1 cellular context compared by ENCODE assay signal in the genomic region with DNA sequence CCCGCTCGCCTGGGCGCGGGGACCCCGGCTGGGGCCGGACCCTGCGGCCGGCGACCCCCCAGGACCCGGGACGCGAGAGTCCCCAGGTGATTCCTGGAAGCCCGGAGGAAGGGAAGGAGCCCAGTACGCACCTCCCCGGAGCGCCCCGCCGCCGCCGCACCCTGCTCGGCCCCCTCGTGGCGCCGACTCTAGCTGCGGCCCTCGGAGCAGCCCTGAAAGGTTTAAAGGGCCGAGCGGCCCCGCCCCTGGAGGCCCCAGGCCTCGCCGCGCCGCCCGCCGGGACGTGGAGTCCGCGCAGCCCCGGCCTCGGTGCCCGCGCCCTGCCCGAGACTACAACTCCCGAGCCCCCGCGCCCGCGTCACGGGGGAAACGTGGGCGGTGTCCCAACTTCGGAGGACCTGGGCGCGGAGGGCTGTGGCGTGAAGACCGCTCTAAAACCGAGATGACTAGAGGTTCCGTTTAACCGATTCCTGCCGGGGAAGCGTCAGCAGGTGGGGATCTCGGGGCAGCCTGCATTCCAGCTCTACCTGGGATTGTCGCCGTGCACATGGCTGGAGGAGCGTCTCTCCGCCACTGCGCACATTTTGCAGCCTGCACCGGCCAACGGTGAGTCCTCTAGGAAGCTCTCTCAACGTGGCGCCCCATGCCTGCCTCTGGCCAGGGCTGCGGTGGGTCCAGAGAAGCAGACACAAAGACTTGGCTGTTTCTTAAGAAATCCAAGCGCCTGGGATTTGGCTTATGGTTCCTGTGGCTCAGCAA.
TF ChIP-seq lines count a peak whose summit lies in the region.

A gene with protein sequence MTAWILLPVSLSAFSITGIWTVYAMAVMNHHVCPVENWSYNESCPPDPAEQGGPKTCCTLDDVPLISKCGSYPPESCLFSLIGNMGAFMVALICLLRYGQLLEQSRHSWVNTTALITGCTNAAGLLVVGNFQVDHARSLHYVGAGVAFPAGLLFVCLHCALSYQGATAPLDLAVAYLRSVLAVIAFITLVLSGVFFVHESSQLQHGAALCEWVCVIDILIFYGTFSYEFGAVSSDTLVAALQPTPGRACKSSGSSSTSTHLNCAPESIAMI (minus strand): TSS at position 223 of the 759 bp plus-strand sequence. CDS start 750 bp downstream, outside the sequence.

TF ChIP-seq in HepG2, 621 proteins besides CTCF, POLR2A, EP300 and RAD21 (continued from another document and continues in another):
- TF ChIP-seq, protein P1, sequence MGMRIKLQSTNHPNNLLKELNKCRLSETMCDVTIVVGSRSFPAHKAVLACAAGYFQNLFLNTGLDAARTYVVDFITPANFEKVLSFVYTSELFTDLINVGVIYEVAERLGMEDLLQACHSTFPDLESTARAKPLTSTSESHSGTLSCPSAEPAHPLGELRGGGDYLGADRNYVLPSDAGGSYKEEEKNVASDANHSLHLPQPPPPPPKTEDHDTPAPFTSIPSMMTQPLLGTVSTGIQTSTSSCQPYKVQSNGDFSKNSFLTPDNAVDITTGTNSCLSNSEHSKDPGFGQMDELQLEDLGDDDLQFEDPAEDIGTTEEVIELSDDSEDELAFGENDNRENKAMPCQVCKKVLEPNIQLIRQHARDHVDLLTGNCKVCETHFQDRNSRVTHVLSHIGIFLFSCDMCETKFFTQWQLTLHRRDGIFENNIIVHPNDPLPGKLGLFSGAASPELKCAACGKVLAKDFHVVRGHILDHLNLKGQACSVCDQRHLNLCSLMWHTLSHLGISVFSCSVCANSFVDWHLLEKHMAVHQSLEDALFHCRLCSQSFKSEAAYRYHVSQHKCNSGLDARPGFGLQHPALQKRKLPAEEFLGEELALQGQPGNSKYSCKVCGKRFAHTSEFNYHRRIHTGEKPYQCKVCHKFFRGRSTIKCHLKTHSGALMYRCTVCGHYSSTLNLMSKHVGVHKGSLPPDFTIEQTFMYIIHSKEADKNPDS (CRISPR knock-in tag; IDR thresholded peaks at IDR 0.05): peak; percentile 80
- peak; percentile 52; the same call in 1 of the 2 replicates for TF ChIP-seq ZNF331 (CRISPR knock-in tag; IDR thresholded peaks at IDR 0.05)
- no peak for TF ChIP-seq ONECUT2 (CRISPR knock-in tag; IDR thresholded peaks at IDR 0.05)
- TF ChIP-seq GTF2F1 (IDR thresholded peaks at IDR 0.05; ENCODE audit: low read length): no peak
- peak; percentile 84 for TF ChIP-seq MYC (CRISPR knock-in tag; IDR thresholded peaks at IDR 0.05; ENCODE audit: borderline replicate concordance)
- TF ChIP-seq, protein P2, sequence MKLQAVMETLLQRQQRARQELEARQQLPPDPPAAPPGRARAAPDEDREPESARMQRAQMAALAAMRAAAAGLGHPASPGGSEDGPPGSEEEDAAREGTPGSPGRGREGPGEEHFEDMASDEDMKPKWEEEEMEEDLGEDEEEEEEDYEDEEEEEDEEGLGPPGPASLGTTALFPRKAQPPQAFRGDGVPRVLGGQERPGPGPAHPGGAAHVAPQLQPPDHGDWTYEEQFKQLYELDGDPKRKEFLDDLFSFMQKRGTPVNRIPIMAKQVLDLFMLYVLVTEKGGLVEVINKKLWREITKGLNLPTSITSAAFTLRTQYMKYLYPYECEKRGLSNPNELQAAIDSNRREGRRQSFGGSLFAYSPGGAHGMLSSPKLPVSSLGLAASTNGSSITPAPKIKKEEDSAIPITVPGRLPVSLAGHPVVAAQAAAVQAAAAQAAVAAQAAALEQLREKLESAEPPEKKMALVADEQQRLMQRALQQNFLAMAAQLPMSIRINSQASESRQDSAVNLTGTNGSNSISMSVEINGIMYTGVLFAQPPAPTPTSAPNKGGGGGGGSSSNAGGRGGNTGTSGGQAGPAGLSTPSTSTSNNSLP (IDR thresholded peaks at IDR 0.05; ENCODE audit: low read depth, low read length): no peak
- TF ChIP-seq MLLT10 (CRISPR knock-in tag; IDR thresholded peaks at IDR 0.05): no peak
- TF ChIP-seq FOXC1 (CRISPR knock-in tag; IDR thresholded peaks at IDR 0.05; ENCODE audit: borderline replicate concordance): peak; percentile 28; the same call in 1 of the 2 replicates
- peak; percentile 73; the same call in 1 of the 2 replicates for TF ChIP-seq ZHX2 (IDR thresholded peaks at IDR 0.05; ENCODE audit: low read depth)
- peak; percentile 79; the same call in 1 of the 2 replicates for TF ChIP-seq ZHX2 (CRISPR knock-in tag; IDR thresholded peaks at IDR 0.05; ENCODE audit: borderline replicate concordance)
- peak; percentile 90 for TF ChIP-seq ZNF670 (CRISPR knock-in tag; IDR thresholded peaks at IDR 0.05; ENCODE audit: borderline replicate concordance)
- no peak; the same call in 1 of the 2 replicates for TF ChIP-seq BCL6 (CRISPR knock-in tag; IDR thresholded peaks at IDR 0.05)
- TF ChIP-seq, protein P3, sequence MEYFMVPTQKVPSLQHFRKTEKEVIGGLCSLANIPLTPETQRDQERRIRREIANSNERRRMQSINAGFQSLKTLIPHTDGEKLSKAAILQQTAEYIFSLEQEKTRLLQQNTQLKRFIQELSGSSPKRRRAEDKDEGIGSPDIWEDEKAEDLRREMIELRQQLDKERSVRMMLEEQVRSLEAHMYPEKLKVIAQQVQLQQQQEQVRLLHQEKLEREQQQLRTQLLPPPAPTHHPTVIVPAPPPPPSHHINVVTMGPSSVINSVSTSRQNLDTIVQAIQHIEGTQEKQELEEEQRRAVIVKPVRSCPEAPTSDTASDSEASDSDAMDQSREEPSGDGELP (IDR thresholded peaks at IDR 0.05; ENCODE audit: borderline replicate concordance, low read depth): no peak
- TF ChIP-seq SNAPC2 (CRISPR knock-in tag; IDR thresholded peaks at IDR 0.05): no peak
- TF ChIP-seq TRAFD1 (CRISPR knock-in tag; IDR thresholded peaks at IDR 0.05; ENCODE audit: borderline replicate concordance): 0 out of 2 replicates have a peak, but pooled peaks have one; percentile 57
- no peak for TF ChIP-seq ZNF512B (CRISPR knock-in tag; IDR thresholded peaks at IDR 0.05; ENCODE audit: borderline replicate concordance)
- TF ChIP-seq ZNF747 (CRISPR knock-in tag; IDR thresholded peaks at IDR 0.05; ENCODE audit: borderline replicate concordance): no peak
- no peak for TF ChIP-seq ZNF296 (CRISPR knock-in tag; conservative IDR thresholded peaks at IDR 0.05)
- TF ChIP-seq HIVEP1 (CRISPR knock-in tag; IDR thresholded peaks at IDR 0.05): peak; percentile 85
- TF ChIP-seq MATR3 (CRISPR knock-in tag; IDR thresholded peaks at IDR 0.05): no peak
- 0 out of 2 replicates have a peak, but pooled peaks have one; percentile 9 for TF ChIP-seq CENPT (CRISPR knock-in tag; IDR thresholded peaks at IDR 0.05; ENCODE audit: low read depth)
- peak; percentile 89 for TF ChIP-seq ZNF274 (CRISPR knock-in tag; IDR thresholded peaks at IDR 0.05)
- TF ChIP-seq THAP9 (CRISPR knock-in tag; IDR thresholded peaks at IDR 0.05; ENCODE audit: borderline replicate concordance): peak; percentile 62; the same call in 1 of the 2 replicates
- no peak for TF ChIP-seq TEAD2 (CRISPR knock-in tag; IDR thresholded peaks at IDR 0.05)
- no peak for TF ChIP-seq U2AF1 (optimal IDR thresholded peaks at IDR 0.05; ENCODE audit: low read depth, low read length)
- peak; percentile 96 for TF ChIP-seq SMAD1 (CRISPR knock-in tag; IDR thresholded peaks at IDR 0.05; ENCODE audit: borderline replicate concordance, low read depth)
- TF ChIP-seq ZNF329 (CRISPR knock-in tag; IDR thresholded peaks at IDR 0.05; ENCODE audit: low read depth): peak; percentile 69; the same call in 1 of the 2 replicates
- no peak for TF ChIP-seq ZBTB37 (CRISPR knock-in tag; IDR thresholded peaks at IDR 0.05)
